17 cellular contexts compared by ENCODE assay signal in the genomic region with DNA sequence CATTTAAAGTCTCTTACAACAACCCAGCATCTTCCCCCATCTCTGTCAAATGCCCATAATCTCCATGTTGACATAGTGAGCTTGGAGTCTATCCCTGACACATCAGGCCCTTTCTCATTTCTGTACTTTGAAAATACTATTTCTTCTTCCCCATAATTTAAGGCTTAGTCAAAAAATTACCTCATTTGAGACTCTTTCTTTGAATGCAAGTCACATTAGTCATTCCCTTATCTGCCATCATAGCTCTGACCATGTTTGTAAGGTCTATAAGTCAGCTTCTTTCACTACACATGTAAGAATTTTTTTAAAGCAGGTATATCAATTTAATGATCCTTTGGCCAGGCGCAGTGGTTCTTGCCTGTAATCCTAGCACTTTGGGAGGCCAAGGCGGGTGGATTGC.
DNase-seq lines count a peak whose midpoint lies in the region; ATAC-seq, FAIRE-seq and TF ChIP-seq lines count a peak whose summit lies in the region.
"Had no signal": no experiment of that assay in that cellular context is flagged by ENCODE, and none has a peak within 500 bp of the region (broad histone marks: within the 10 kb centered on the region; RNA-seq: fewer than 3 reads in every experiment).

No MANE protein-coding gene starts in this region.

- no peak for TF ChIP-seq RAD21 in A549 (conservative IDR thresholded peaks at IDR 0.05 in 1 of 2, IDR thresholded peaks at IDR 0.05 in 1 of 2)

- DNase-seq in A549 (ENCODE audit: low read depth in 1 of 2, low spot score in 1 of 2) (peak in 1 of 2 experiments; percentile 25), GM04503 (ENCODE audit: low read depth) (peak; percentile 37), amniotic epithelial cell (ENCODE audit: low read depth) (peak; percentile 91), fibroblast of villous mesenchyme (ENCODE audit: low read depth) (peak; percentile 50), mesenteric fat pad (ENCODE audit: low spot score) (no peak), NOMO-1 treated with dmso at 0.1 percent for 144 hours (lab: John Stamatoyannopoulos, UW; ENCODE audit: unreplicated experiment) (no peak), foreskin melanocyte (no peak), NCI-H1105 (lab: John Stamatoyannopoulos, UW) (no peak)
- DNase-seq: activated naive CD4-positive, alpha-beta T cell treated with Interleukin-2 at 50 U/mL for 16 hours; BE2C; cerebellar nuclear complex; DMS79; esophagus squamous epithelium; KG1; NCI-H1930; SHP77; stimulated activated CD8-positive, alpha-beta memory T cell treated with anti-CD3 and anti-CD28 coated beads, Interleukin-4, amount 100 ng/mL, for 48 hours had no signal

- POLR2A ChIA-PET in A549 (lab: Yijun Ruan, JAX): interaction anchor here (0.7 kb wide), 1 partner anchor 109 kb away, joined by 4 read pairs; no protein-coding TSS in a partner anchor

- no peak overlapping the region for H3K4me2 ChIP-seq in A549

- H3K9me3 ChIP-seq in A549: no peaks in the 10 kb centered on the region
- H3K9me3 ChIP-seq: BE2C, esophagus squamous epithelium had no signal

- no peak overlapping the region for H3K27ac ChIP-seq in A549
- H3K27ac ChIP-seq: esophagus squamous epithelium had no signal

- WGBS in A549 (ENCODE audit: missing lambda C conversion rate): 80% methylated on average over 1 of the region's 2 CpGs

- H3K4me1 ChIP-seq in A549: peaks cover 12% of the 10 kb centered on the region; the same call in 2 of the 3 replicates
- H3K4me1 ChIP-seq: BE2C, esophagus squamous epithelium had no signal

- ATAC-seq in A549: peak; percentile 43 to 53; a peak in 4 of 6 replicates

- FAIRE-seq in A549 (lab: Jason Lieb, UNC): no peak

- no peak for TF ChIP-seq EP300 in A549 (IDR thresholded peaks at IDR 0.05)

- TF ChIP-seq CTCF in A549 (IDR thresholded peaks at IDR 0.05): no peak
- no peak for TF ChIP-seq CTCF in fibroblast of villous mesenchyme (IDR thresholded peaks at IDR 0.05; ENCODE audit: insufficient read depth, low read depth, low read length)

- CTCF ChIA-PET in A549 (lab: Yijun Ruan, JAX): interaction anchor here (1.4 kb wide), 1 partner anchor 35 kb away, joined by 3 read pairs; no protein-coding TSS in a partner anchor

- no peak overlapping the region for H3K4me3 ChIP-seq in A549
- no peak overlapping the region for H3K4me3 ChIP-seq in fibroblast of villous mesenchyme (ENCODE audit: low read depth, low read length)
- H3K4me3 ChIP-seq: esophagus squamous epithelium had no signal

- no peak for TF ChIP-seq POLR2A in A549 (IDR thresholded peaks at IDR 0.05; ENCODE audit: low read length)

TF ChIP-seq in A549, 52 proteins besides CTCF, POLR2A, EP300 and RAD21:
- TF ChIP-seq EHF (CRISPR knock-in tag; IDR thresholded peaks at IDR 0.05): no peak

Comparison
In these comparisons a context has a peak if more than half of its experiments do, and no peak if none do; other contexts are left out.
1. DNase-seq: peak in GM04503 (single experiment), amniotic epithelial cell (single experiment) and fibroblast of villous mesenchyme (single experiment); none in mesenteric fat pad (single experiment), NOMO-1 treated with dmso at 0.1 percent for 144 hours (single experiment), foreskin melanocyte (single experiment) and NCI-H1105 (single experiment).